Comparison of ENCODE assay signal across 8 cellular contexts in the genomic region with DNA sequence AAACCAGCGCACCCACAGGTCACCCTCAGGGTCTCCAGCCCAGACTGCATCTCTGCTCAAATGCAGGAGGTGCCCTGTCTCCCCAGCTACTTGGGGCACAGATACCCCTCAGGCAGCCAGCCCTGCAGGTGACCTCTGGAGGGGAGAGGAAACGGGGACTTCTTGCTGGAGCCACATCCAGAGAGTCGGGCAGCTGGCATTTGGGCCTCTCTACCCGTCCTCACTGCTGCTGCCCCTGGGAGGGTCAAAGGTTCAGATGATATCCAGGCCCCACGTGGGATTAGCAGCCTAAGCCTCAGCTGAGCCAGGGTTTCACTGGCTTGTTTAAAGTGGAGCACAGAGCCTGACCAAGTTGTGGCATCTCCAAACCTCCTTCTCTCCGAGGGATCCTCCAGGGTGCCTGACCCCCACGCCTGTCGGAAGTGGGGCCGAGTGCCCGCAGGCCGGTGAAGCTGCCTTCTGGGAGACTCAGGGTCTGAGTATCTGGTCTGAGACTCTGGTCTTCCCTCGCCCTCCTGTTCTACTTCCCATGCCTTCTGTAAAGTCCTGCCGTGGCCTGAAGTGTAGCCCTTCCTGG. TPM values are rescaled to one million over a fixed set of nuclear protein-coding genes. Genes with fewer than 3 reads are reported as not detected.
DNase-seq lines count a peak whose midpoint lies in the region; ATAC-seq and TF ChIP-seq lines count a peak whose summit lies in the region.

No MANE protein-coding gene starts in this region.

- TF ChIP-seq CTCF in BJ (IDR thresholded peaks at IDR 0.05; ENCODE audit: insufficient read depth, low read depth, low read length) (no peak), coronary artery (IDR thresholded peaks at IDR 0.05) (no peak), neural cell (IDR thresholded peaks at IDR 0.05; ENCODE audit: poor library complexity, severe bottlenecking) (no peak)

- CTCF ChIA-PET in BJ (lab: Yijun Ruan, JAX), result interaction anchor here (0.7 to 1.4 kb wide), 2 partner anchors 18 to 176 kb away, joined by 3 to 4 read pairs; no protein-coding TSS in a partner anchor

- H3K27ac ChIP-seq in coronary artery (peak overlapping the region; percentile 75 to 87), neural cell (ENCODE audit: low read length) (peak overlapping the region; percentile 57)

- H2AFZ ChIP-seq in neural cell (ENCODE audit: low read depth, low read length), result no peak overlapping the region

- no peaks in the 10 kb centered on the region; the same call in 1 of the 2 replicates for H3K36me3 ChIP-seq in BJ (ENCODE audit: control insufficient read depth, insufficient read depth, low read length)
- no peaks in the 10 kb centered on the region for H3K36me3 ChIP-seq in neural cell (ENCODE audit: insufficient read depth, low read length)

- no peak for ATAC-seq in HG02973 (IDR thresholded peaks at IDR 0.05; ENCODE audit: unreplicated experiment)
- no peak for ATAC-seq in GM19351 (IDR thresholded peaks at IDR 0.05; ENCODE audit: unreplicated experiment)

- DNase-seq in BJ (ENCODE audit: low read depth), result no peak
- peak; percentile 27 for DNase-seq in M059J (ENCODE audit: low read depth)
- DNase-seq in coronary artery (ENCODE audit: low spot score), result no peak
- no peak for DNase-seq in activated gamma-delta T cell (lab: John Stamatoyannopoulos, UW)
- no peak for DNase-seq in dermis blood vessel endothelial cell

- H3K4me3 ChIP-seq in BJ (ENCODE audit: low read depth, low read length) (peak overlapping the region; percentile 98), coronary artery (peak overlapping the region; percentile 91), neural cell (ENCODE audit: low read length) (peak overlapping the region; percentile 94)

- H3F3A ChIP-seq in neural cell (ENCODE audit: insufficient read depth, low read length, poor library complexity, severe bottlenecking), result no peaks in the 10 kb centered on the region

- no peaks in the 10 kb centered on the region for H3K9me2 ChIP-seq in neural cell (ENCODE audit: insufficient read depth, low read length)

- POLR2A ChIA-PET in BJ (lab: Charles Lee), result interaction anchor here (0.5 to 1.0 kb wide), 3 partner anchors 19 to 65 kb away, joined by 3 to 5 read pairs (median 4); no protein-coding TSS in a partner anchor

- no peak for TF ChIP-seq EP300 in neural cell (conservative IDR thresholded peaks at IDR 0.05; ENCODE audit: poor library complexity, severe bottlenecking)

- TF ChIP-seq RAD21 in neural cell (conservative IDR thresholded peaks at IDR 0.05), result no peak

- no peaks in the 10 kb centered on the region for H4K20me1 ChIP-seq in neural cell (ENCODE audit: insufficient read depth)

- H3K4me2 ChIP-seq in neural cell (ENCODE audit: low read length), result peak overlapping the region; percentile 52

- H3K27me3 ChIP-seq in BJ (ENCODE audit: control insufficient read depth, insufficient read depth, low read length), result no peaks in the 10 kb centered on the region
- no peaks in the 10 kb centered on the region for H3K27me3 ChIP-seq in neural cell (ENCODE audit: insufficient read depth, low read depth, low read length)

- peak overlapping the region; percentile 72 for H3K9ac ChIP-seq in neural cell (ENCODE audit: low read length)

- H3K9me3 ChIP-seq in neural cell (ENCODE audit: low read length), result no peaks in the 10 kb centered on the region

- H3K79me2 ChIP-seq in neural cell (replicated peaks; ENCODE audit: insufficient read depth, low read length), result peaks cover 34% of the 10 kb centered on the region

TF ChIP-seq in neural cell, 6 proteins besides CTCF, POLR2A, EP300 and RAD21:
- TF ChIP-seq SMC3 (conservative IDR thresholded peaks at IDR 0.05; ENCODE audit: poor library complexity), result no peak
- no peak for TF ChIP-seq REST (IDR thresholded peaks at IDR 0.05; ENCODE audit: borderline replicate concordance)
- TF ChIP-seq MXI1 (conservative IDR thresholded peaks at IDR 0.05; ENCODE audit: poor library complexity, severe bottlenecking), result no peak
- no peak for TF ChIP-seq POLR2AphosphoS5 (IDR thresholded peaks at IDR 0.05)
- no peak for TF ChIP-seq TAF1 (IDR thresholded peaks at IDR 0.05; ENCODE audit: low read depth)
- no peak for TF ChIP-seq EZH2 (IDR thresholded peaks at IDR 0.05; ENCODE audit: borderline replicate concordance, insufficient read depth, low read length, poor library complexity, severe bottlenecking)

RNA-seq across cellular contexts. Expression of gene RASA3, which starts 2.2 kb away (rescaled TPM):
- 24.7 and 31.4 TPM in 2 replicates for polyA plus RNA-seq in BJ (2011; rRNA removed)
- polyA minus RNA-seq in BJ (2011; rRNA and poly(A)+ RNA removed), result 21.7 and 24.6 TPM in 2 replicates
- total RNA-seq in M059J (2014; rRNA removed; shearing (Covaris generic)), result 15.5 and 23.9 TPM in 2 replicates
- 8.5 and 10.8 TPM in 2 replicates for polyA plus RNA-seq in neural cell
- polyA minus RNA-seq in neural cell, result 13.2 and 13.6 TPM in 2 replicates
- total RNA-seq in dermis blood vessel endothelial cell, result 35.4 and 51.4 TPM in 2 replicates

RNA-seq across cellular contexts. Expression of gene CFAP97D2, which starts 48.8 kb away (rescaled TPM):
- polyA plus RNA-seq in BJ (2011; rRNA removed) (not detected in 2 replicates), neural cell (not detected in 2 replicates)
- polyA minus RNA-seq in BJ (2011; rRNA and poly(A)+ RNA removed), result not detected in 2 replicates
- total RNA-seq in M059J (2014; rRNA removed; shearing (Covaris generic)), result not detected in 2 replicates
- not detected in 2 replicates for polyA minus RNA-seq in neural cell
- not detected in 2 replicates for total RNA-seq in dermis blood vessel endothelial cell
